ENCODE assay signal across 25 cellular contexts in genomic region chr7:17347426-17347825, GRCh38.
"Had no signal": no experiment of that assay in that cellular context is flagged by ENCODE, and none has a peak within 500 bp of the region (broad histone marks: within the 10 kb centered on the region; RNA-seq: fewer than 3 reads in every experiment).

No MANE protein-coding gene starts in this region.

- H3K36me3 ChIP-seq: uterus had no signal

- H3K4me1 Mint-ChIP-seq: endodermal cell, nephron had no signal

- H3K4me3 ChIP-seq: coronary artery, left ventricle myocardium inferior, sigmoid colon, spleen, testis, uterus had no signal

- H3K27ac Mint-ChIP-seq: activated naive CD4-positive, alpha-beta T cell treated with anti-CD3 and anti-CD28 coated beads, Interleukin-2, amount 10 ng/mL, durations not matched to agents 7 days and 5 days; endodermal cell; nephron had no signal

- H3K27ac ChIP-seq: coronary artery, epithelial cell of prostate, left ventricle myocardium inferior, sigmoid colon, spleen, testis, uterus had no signal

- ATAC-seq: activated T-cell treated with anti-CD3 and anti-CD28 coated beads, Interleukin-2, amount 50 U/mL, for 4 hours had no signal

- H3K27me3 Mint-ChIP-seq: activated naive CD4-positive, alpha-beta T cell treated with anti-CD3 and anti-CD28 coated beads, Interleukin-2, amount 10 ng/mL, durations not matched to agents 7 days and 5 days had no signal

- DNase-seq: activated CD8-positive, alpha-beta memory T cell treated with anti-CD3 and anti-CD28 coated beads for 24 hours; activated CD8-positive, alpha-beta memory T cell treated with anti-CD3 and anti-CD28 coated beads, Interleukin-2, amount 50 U/mL, for 4 hours; activated naive CD4-positive, alpha-beta T cell treated with anti-CD3 and anti-CD28 coated beads, Interleukin-2, amount 10 ng/mL, durations not matched to agents 7 days and 5 days; activated T-cell treated with anti-CD3 and anti-CD28 coated beads, Interleukin-2, amount 50 U/mL, for 4 hours; anterior cingulate cortex; endodermal cell; foreskin melanocyte; kidney glomerular epithelial cell; left ventricle myocardium inferior; mammary epithelial cell; midbrain; nucleus accumbens; retina; sigmoid colon; spleen; stimulated activated CD4-positive, alpha-beta T cell treated with anti-CD3 and anti-CD28 coated beads, Interleukin-4, amount 100 ng/mL, for 1 hour; stimulated activated naive CD4-positive, alpha-beta T cell; T-helper 1 cell; T-helper 9 cell; testis; trophoblast cell; uterus had no signal

- H3K4me1 ChIP-seq: testis, uterus had no signal

- H3K4me3 Mint-ChIP-seq: activated naive CD4-positive, alpha-beta T cell treated with anti-CD3 and anti-CD28 coated beads, Interleukin-2, amount 10 ng/mL, durations not matched to agents 7 days and 5 days; activated T-cell treated with anti-CD3 and anti-CD28 coated beads, Interleukin-2, amount 50 U/mL, for 4 hours; endodermal cell; nephron had no signal

- H3K27me3 ChIP-seq: sigmoid colon, spleen, testis, uterus had no signal

- H3K9me3 ChIP-seq: testis, uterus had no signal
